Comparison of ENCODE assay signal across 16 cellular contexts in genomic region chrX:149513713-149514427, GRCh38. TPM values are rescaled to one million over a fixed set of nuclear protein-coding genes. Genes with fewer than 3 reads are reported as not detected.
A peak's percentile ranks its signal among the peaks of the same experiment; 100 is the strongest.
DNase-seq lines count a peak whose midpoint lies in the region; ATAC-seq and TF ChIP-seq lines count a peak whose summit lies in the region.
"Had no signal": no experiment of that assay in that cellular context is flagged by ENCODE, and none has a peak within 500 bp of the region (broad histone marks: within the 10 kb centered on the region; RNA-seq: fewer than 3 reads in every experiment).

No MANE protein-coding gene starts in this region.

- peak; percentile 21 for DNase-seq in activated CD4-positive, alpha-beta T cell treated with anti-CD3 and anti-CD28 coated beads for 36 hours
- no peak for DNase-seq in activated CD4-positive, alpha-beta T cell treated with anti-CD3 and anti-CD28 coated beads for 1 hour
- DNase-seq in Kasumi-1 (lab: John Stamatoyannopoulos, UW) (peak; percentile 41 to 63), astrocyte of the spinal cord (ENCODE audit: low read depth, low spot score) (peak; percentile 65), osteoblast (ENCODE audit: insufficient read length, low spot score, missing footprints) (no peak), NCI-H1417 treated with DMSO at 0.1 percent for 48 hours (lab: John Stamatoyannopoulos, UW) (no peak), BE2C (no peak), HUDEP-2 (lab: John Stamatoyannopoulos, UW; ENCODE audit: unreplicated experiment in 76 of 76) (no peak)
- DNase-seq: foreskin melanocyte, spleen had no signal

- peak overlapping the region; percentile 48 for H3K4me2 ChIP-seq in osteoblast (ENCODE audit: insufficient read depth, low read length)
- H3K4me2 ChIP-seq: A549 had no signal

- H3K27me3 Mint-ChIP-seq in activated CD4-positive, alpha-beta T cell treated with anti-CD3 and anti-CD28 coated beads for 36 hours = peaks cover 2% of the 10 kb centered on the region
- H3K27me3 Mint-ChIP-seq: memory B cell had no signal

- no peak overlapping the region for H2AFZ ChIP-seq in osteoblast (ENCODE audit: low read length)

- no peak for TF ChIP-seq CTCF in astrocyte of the spinal cord (IDR thresholded peaks at IDR 0.05; ENCODE audit: low read depth, low read length)
- no peak for TF ChIP-seq CTCF in osteoblast (IDR thresholded peaks at IDR 0.05; ENCODE audit: extremely low read depth, low read depth, low read length)
- TF ChIP-seq CTCF in BE2C (IDR thresholded peaks at IDR 0.05; ENCODE audit: low read depth, low read length) = no peak

- CTCF ChIA-PET in activated CD4-positive, alpha-beta T cell treated with anti-CD3 and anti-CD28 coated beads for 36 hours (lab: Charles Lee) = interaction anchor here (0.9 to 1.9 kb wide), 2 partner anchors 8 to 9 kb away, joined by 3 to 16 read pairs; partner anchors contain the start of gene IDS

- no peak overlapping the region for H3K4me3 ChIP-seq in astrocyte of the spinal cord (ENCODE audit: low read depth, low read length)
- no peak overlapping the region for H3K4me3 ChIP-seq in osteoblast (ENCODE audit: insufficient read depth, low read length)
- H3K4me3 ChIP-seq in BE2C (ENCODE audit: low read depth, low read length) = no peak overlapping the region
- H3K4me3 ChIP-seq: A549, HAP-1, spleen had no signal

- peaks cover 8% of the 10 kb centered on the region for H3K27me3 ChIP-seq in osteoblast (ENCODE audit: insufficient read depth, low read length)
- H3K27me3 ChIP-seq in BE2C = no peaks in the 10 kb centered on the region

- H3K4me1 ChIP-seq in osteoblast (ENCODE audit: insufficient read depth, low read length) = peaks cover 3% of the 10 kb centered on the region
- H3K4me1 ChIP-seq in BE2C = peaks cover 3% of the 10 kb centered on the region
- H3K4me1 ChIP-seq: A549, HAP-1 had no signal

- no peak overlapping the region for H3K27ac Mint-ChIP-seq in activated CD4-positive, alpha-beta T cell treated with anti-CD3 and anti-CD28 coated beads for 36 hours
- H3K27ac Mint-ChIP-seq: memory B cell had no signal

- peak; percentile 24 for ATAC-seq in activated CD4-positive, alpha-beta T cell treated with anti-CD3 and anti-CD28 coated beads for 36 hours
- ATAC-seq: A549 had no signal

- H3K9me3 ChIP-seq in osteoblast (ENCODE audit: low read depth, low read length) (no peaks in the 10 kb centered on the region), BE2C (no peaks in the 10 kb centered on the region)
- H3K9me3 ChIP-seq: A549, HAP-1, spleen had no signal

- no peak overlapping the region for H3K27ac ChIP-seq in osteoblast (ENCODE audit: low read depth, low read length)
- H3K27ac ChIP-seq: A549, VCaP had no signal

- in situ Hi-C loops in astrocyte of the spinal cord (cut with HindIII; ENCODE audit: low sequenced_read_pairs) = no loop called here

- no peak overlapping the region for H3K4me3 Mint-ChIP-seq in activated CD4-positive, alpha-beta T cell treated with anti-CD3 and anti-CD28 coated beads for 36 hours
- H3K4me3 Mint-ChIP-seq: memory B cell had no signal

- intact Hi-C loops in activated CD4-positive, alpha-beta T cell treated with anti-CD3 and anti-CD28 coated beads for 36 hours (cut with DNase I, micrococcal nuclease) = loop anchor here in 1 of 2 experiments (10.0 kb wide), 1 partner anchor 121 kb away; the partner anchor contains the start of gene TMEM185A

- no peaks in the 10 kb centered on the region for H4K20me1 ChIP-seq in osteoblast (ENCODE audit: insufficient read depth, low read length)

- no peaks in the 10 kb centered on the region for H3K79me2 ChIP-seq in osteoblast (ENCODE audit: insufficient read depth, low read length)

- peaks cover 28% of the 10 kb centered on the region for H3K4me1 Mint-ChIP-seq in activated CD4-positive, alpha-beta T cell treated with anti-CD3 and anti-CD28 coated beads for 36 hours
- H3K4me1 Mint-ChIP-seq: memory B cell had no signal

- POLR2A ChIA-PET in activated CD4-positive, alpha-beta T cell treated with anti-CD3 and anti-CD28 coated beads for 36 hours (lab: Charles Lee) = no interaction called here

- H3K9me3 Mint-ChIP-seq in activated CD4-positive, alpha-beta T cell treated with anti-CD3 and anti-CD28 coated beads for 36 hours (ENCODE audit: low read depth) = no peaks in the 10 kb centered on the region
- H3K9me3 Mint-ChIP-seq: memory B cell had no signal

- H3K36me3 Mint-ChIP-seq in activated CD4-positive, alpha-beta T cell treated with anti-CD3 and anti-CD28 coated beads for 36 hours (ENCODE audit: low read depth) = no peaks in the 10 kb centered on the region

- no peaks in the 10 kb centered on the region for H3K36me3 ChIP-seq in osteoblast (ENCODE audit: insufficient read depth, low read length)
- no peaks in the 10 kb centered on the region for H3K36me3 ChIP-seq in BE2C
- H3K36me3 ChIP-seq: HAP-1, spleen had no signal

RNA-seq across cellular contexts. Expression of gene IDS, which starts 8.8 kb away (rescaled TPM):
- total RNA-seq in activated CD4-positive, alpha-beta T cell treated with anti-CD3 and anti-CD28 coated beads for 36 hours = 10 to 100 TPM; 52.6 to 64.3 TPM
- total RNA-seq in osteoblast = 48.9 and 50.4 TPM in 2 replicates
- polyA plus RNA-seq in BE2C (2012; ENCODE audit: insufficient read depth, insufficient read length, low read depth) = 213 TPM

RNA-seq across cellular contexts. Expression of gene EOLA1, which starts 26.9 kb away (rescaled TPM):
- 10 to 100 TPM; 29.4 to 37.4 TPM for total RNA-seq in activated CD4-positive, alpha-beta T cell treated with anti-CD3 and anti-CD28 coated beads for 36 hours
- 12.1 and 13.0 TPM in 2 replicates for total RNA-seq in osteoblast
- polyA plus RNA-seq in BE2C (2012; ENCODE audit: insufficient read depth, insufficient read length, low read depth) = 53.4 TPM

RNA-seq across cellular contexts. Expression of gene HSFX3, which starts 35.9 kb away (rescaled TPM):
- not detected for total RNA-seq in activated CD4-positive, alpha-beta T cell treated with anti-CD3 and anti-CD28 coated beads for 36 hours
- total RNA-seq in osteoblast = not detected in 2 replicates
- not detected for polyA plus RNA-seq in BE2C (2012; ENCODE audit: insufficient read depth, insufficient read length, low read depth)
- total RNA-seq: dermis microvascular lymphatic vessel endothelial cell, omental fat pad, spleen had no signal
- polyA plus RNA-seq: A549 had no signal

Comparison
In these comparisons a context has a peak if more than half of its experiments do, and no peak if none do; other contexts are left out.
1. DNase-seq: peak in activated CD4-positive, alpha-beta T cell treated with anti-CD3 and anti-CD28 coated beads for 36 hours (single experiment), Kasumi-1 (2 of 2) and astrocyte of the spinal cord (single experiment); none in activated CD4-positive, alpha-beta T cell treated with anti-CD3 and anti-CD28 coated beads for 1 hour (single experiment), osteoblast (single experiment), NCI-H1417 treated with DMSO at 0.1 percent for 48 hours (single experiment), BE2C (single experiment) and HUDEP-2 (0 of 76).